Comparison of ENCODE assay signal across 24 cellular contexts in the genomic region with DNA sequence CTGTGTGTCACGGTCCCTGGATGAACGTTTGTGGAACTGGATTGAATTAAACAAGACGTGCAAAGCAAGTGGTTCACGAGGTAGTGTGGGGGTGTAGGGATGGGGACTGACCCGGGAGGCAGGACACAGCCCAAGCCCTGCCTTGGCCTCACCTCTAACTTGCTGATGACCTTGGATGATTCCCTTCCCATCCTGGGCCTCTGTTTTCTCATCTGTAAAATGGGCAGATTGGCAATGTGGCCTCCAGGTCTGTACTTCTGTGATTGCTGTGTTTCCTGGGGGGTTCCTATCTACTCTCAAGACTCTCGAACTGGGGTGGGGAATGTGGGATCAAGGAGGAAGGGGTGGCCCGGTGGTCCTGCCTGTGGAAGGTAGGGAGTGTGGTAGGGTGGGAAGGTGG. TPM values are rescaled to one million over a fixed set of nuclear protein-coding genes. Genes with fewer than 3 reads are reported as not detected.
DNase-seq lines count a peak whose midpoint lies in the region; ATAC-seq, FAIRE-seq and TF ChIP-seq lines count a peak whose summit lies in the region.
"Had no signal": no experiment of that assay in that cellular context is flagged by ENCODE, and none has a peak within 500 bp of the region (broad histone marks: within the 10 kb centered on the region; RNA-seq: fewer than 3 reads in every experiment).

No MANE protein-coding gene starts in this region.

- H3K9me3 Mint-ChIP-seq in stimulated activated memory B cell treated with anti-CD40 and anti-IgM and Interleukin-4, amounts not matched to agents 10 μg/mL and 1 μg/mL and 100 μg/mL, for 72 hours = peaks cover 8% of the 10 kb centered on the region
- H3K9me3 Mint-ChIP-seq: HFFc6 had no signal

- no peaks in the 10 kb centered on the region for H3K27me3 Mint-ChIP-seq in stimulated activated memory B cell treated with anti-CD40 and anti-IgM and Interleukin-4, amounts not matched to agents 10 μg/mL and 1 μg/mL and 100 μg/mL, for 72 hours

- no peak for TF ChIP-seq POLR2A in HepG2 (IDR thresholded peaks at IDR 0.05; ENCODE audit: insufficient read depth in 1 of 2, low read depth in 2 of 2, low read length in 2 of 2)
- TF ChIP-seq POLR2A in right lobe of liver (IDR thresholded peaks at IDR 0.05) = no peak
- TF ChIP-seq POLR2A in K562 (conservative IDR thresholded peaks at IDR 0.05) = no peak

- H3K9ac ChIP-seq in HepG2 (ENCODE audit: insufficient read depth, low read depth, low read length) (no peak overlapping the region), K562 (ENCODE audit: insufficient read depth in 1 of 2, low read depth in 2 of 2, low read length in 2 of 2) (peak overlapping the region in 1 of 2 experiments; percentile 49; a peak in 1 of 4 replicates), iPS-20b (ENCODE audit: low read depth, low read length) (peak overlapping the region; percentile 23)

- no peaks in the 10 kb centered on the region for H3K9me3 ChIP-seq in HepG2 (ENCODE audit: low read length)
- H3K9me3 ChIP-seq in right lobe of liver = no peaks in the 10 kb centered on the region
- H3K9me3 ChIP-seq in K562 (replicated peaks; ENCODE audit: control insufficient read depth, insufficient read depth, low read depth, low read length) = no peaks in the 10 kb centered on the region
- peaks cover 3% of the 10 kb centered on the region; the same call in 1 of the 2 replicates for H3K9me3 ChIP-seq in iPS-20b (ENCODE audit: insufficient read depth, low read depth, low read length)
- H3K9me3 ChIP-seq: HAP-1 had no signal

- peaks cover 44% of the 10 kb centered on the region for H3K4me1 Mint-ChIP-seq in stimulated activated memory B cell treated with anti-CD40 and anti-IgM and Interleukin-4, amounts not matched to agents 10 μg/mL and 1 μg/mL and 100 μg/mL, for 72 hours

- TF ChIP-seq RAD21 in HepG2 (CRISPR knock-in tag; IDR thresholded peaks at IDR 0.05) = no peak
- no peak for TF ChIP-seq RAD21 in K562 (CRISPR knock-in tag; conservative IDR thresholded peaks at IDR 0.05 in 1 of 2, IDR thresholded peaks at IDR 0.05 in 1 of 2)

- in situ Hi-C loops in HepG2 (cut with HindIII; ENCODE audit: extremely low pct_ligation_motif_present, low pct_unique_long_range_greater_than_20kb) = loop anchor here (25.0 kb wide), 1 partner anchor 636 kb away; no protein-coding TSS in a partner anchor
- in situ Hi-C loops in K562 (cut with MboI) = no loop called here

- no peak overlapping the region for H3K4me3 ChIP-seq in HepG2 (replicated peaks in 1 of 3; ENCODE audit: insufficient read depth in 1 of 3, low read depth in 2 of 3, low read length in 3 of 3)
- no peak overlapping the region for H3K4me3 ChIP-seq in right lobe of liver
- H3K4me3 ChIP-seq in K562 = no peak overlapping the region
- H3K4me3 ChIP-seq in iPS-20b (ENCODE audit: low read length) = no peak overlapping the region
- H3K4me3 ChIP-seq: HAP-1 had no signal

- TF ChIP-seq EP300 in HepG2 (IDR thresholded peaks at IDR 0.05; ENCODE audit: low read depth in 2 of 2, low read length in 2 of 2) (no peak), HepG2 (CRISPR knock-in tag; IDR thresholded peaks at IDR 0.05; ENCODE audit: borderline replicate concordance) (no peak), K562 (IDR thresholded peaks at IDR 0.05; ENCODE audit: low read length) (no peak)

- H2AFZ ChIP-seq in HepG2 (ENCODE audit: low read length) = no peak overlapping the region
- H2AFZ ChIP-seq in K562 (ENCODE audit: low read depth, low read length) = no peak overlapping the region

- DNase-seq in HepG2 (ENCODE audit: low spot score) (no peak), right lobe of liver (no peak), K562 (ENCODE audit: extremely low read depth in 1 of 4, low spot score in 3 of 4) (no peak), D341Med (ENCODE audit: low spot score) (no peak), LoVo (ENCODE audit: low spot score) (no peak), SHP77 treated with DMSO at 0.1 percent for 48 hours (lab: John Stamatoyannopoulos, UW) (no peak)
- DNase-seq: Calu3, DMS153, DND-41, HFFc6, Kasumi-1, MV-4-11, NCI-H1105, NCI-H146, NCI-H1930, NCI-H2107, NCI-H446, NCI-H524 treated with DMSO at 0.1 percent for 48 hours, NCI-H774, PC-3 had no signal

- H3K27me3 ChIP-seq in HepG2 (ENCODE audit: control insufficient read depth in 1 of 2, insufficient read depth in 2 of 2, low read length in 2 of 2) = no peaks in the 10 kb centered on the region; a peak in 1 of 5 replicates
- no peaks in the 10 kb centered on the region for H3K27me3 ChIP-seq in right lobe of liver
- H3K27me3 ChIP-seq in K562 (ENCODE audit: control insufficient read depth in 2 of 2, insufficient read depth in 2 of 2, low read length in 2 of 2) = peaks cover 0 to 4% of the 10 kb centered on the region in 2 experiments; a peak in 2 of 5 replicates
- no peaks in the 10 kb centered on the region for H3K27me3 ChIP-seq in iPS-20b (ENCODE audit: insufficient read depth, low read length)

- no peak for FAIRE-seq in HepG2 (lab: Jason Lieb, UNC)
- FAIRE-seq in K562 (lab: Jason Lieb, UNC) = no peak
- FAIRE-seq: GM12892 had no signal

- POLR2A ChIA-PET in HepG2 (lab: Yijun Ruan, JAX) = no interaction called here
- POLR2A ChIA-PET in K562 (lab: Yijun Ruan, JAX) = interaction anchor here (0.7 kb wide), 1 partner anchor 66 kb away, joined by 3 read pairs; no protein-coding TSS in a partner anchor

- no peak overlapping the region for H3K4me3 Mint-ChIP-seq in stimulated activated memory B cell treated with anti-CD40 and anti-IgM and Interleukin-4, amounts not matched to agents 10 μg/mL and 1 μg/mL and 100 μg/mL, for 72 hours
- H3K4me3 Mint-ChIP-seq: HFFc6 had no signal

- TF ChIP-seq CTCF in HepG2 (CRISPR knock-in tag; IDR thresholded peaks at IDR 0.05) (no peak), right lobe of liver (IDR thresholded peaks at IDR 0.05) (no peak), K562 (IDR thresholded peaks at IDR 0.05 in 2 of 3, conservative IDR thresholded peaks at IDR 0.05 in 1 of 3; ENCODE audit: insufficient read depth in 2 of 3, low read depth in 1 of 3, low read length in 3 of 3) (no peak)

- 33% methylated on average over 7 of the region's 7 CpGs for WGBS in HepG2 (ENCODE audit: low lambda C conversion rate)
- 78% methylated on average over 6 of the region's 7 CpGs for WGBS in right lobe of liver (ENCODE audit: insufficient coverage, low coverage, low lambda C conversion rate, missing lambda C conversion rate)
- 24% methylated on average over 7 of the region's 7 CpGs for WGBS in K562 (ENCODE audit: insufficient coverage, low coverage, missing lambda C conversion rate)

- intact Hi-C loops in HepG2 (cut with micrococcal nuclease; ENCODE audit: unreplicated experiment) = loop anchor here (5.0 kb wide), 1 partner anchor 181 kb away; no protein-coding TSS in a partner anchor
- intact Hi-C loops in right lobe of liver (cut with DNase I) = no loop called here
- intact Hi-C loops in K562 (cut with micrococcal nuclease) = loop anchor here (10.0 kb wide), 1 partner anchor 629 kb away; no protein-coding TSS in a partner anchor

- CTCF ChIA-PET in HepG2 (lab: Yijun Ruan, JAX; ENCODE audit: low intra/inter-chr PET ratio, low total read pairs) = no interaction called here
- CTCF ChIA-PET in K562 (lab: Yijun Ruan, JAX; ENCODE audit: low intra/inter-chr PET ratio) = no interaction called here

- peaks cover 14% of the 10 kb centered on the region for H3K36me3 Mint-ChIP-seq in stimulated activated memory B cell treated with anti-CD40 and anti-IgM and Interleukin-4, amounts not matched to agents 10 μg/mL and 1 μg/mL and 100 μg/mL, for 72 hours

- H3K27ac Mint-ChIP-seq in stimulated activated memory B cell treated with anti-CD40 and anti-IgM and Interleukin-4, amounts not matched to agents 10 μg/mL and 1 μg/mL and 100 μg/mL, for 72 hours = no peak overlapping the region
- H3K27ac Mint-ChIP-seq: HFFc6 had no signal

- H3K79me2 ChIP-seq in HepG2 (ENCODE audit: insufficient read depth, low read length) (no peaks in the 10 kb centered on the region), K562 (ENCODE audit: control insufficient read depth, insufficient read depth, low read length) (peaks cover 6% of the 10 kb centered on the region; the same call in 2 of the 3 replicates)

- H3K4me1 ChIP-seq in HepG2 (ENCODE audit: insufficient read depth, low read length) (peaks cover 10% of the 10 kb centered on the region), right lobe of liver (no peaks in the 10 kb centered on the region), K562 (replicated peaks in 1 of 2; ENCODE audit: control insufficient read depth in 2 of 2, insufficient read depth in 2 of 2, low read length in 2 of 2) (peaks cover 24 to 29% of the 10 kb centered on the region in 2 experiments; a peak in 4 of 5 replicates), iPS-20b (ENCODE audit: insufficient read depth, low read length) (peaks cover 13% of the 10 kb centered on the region; the same call in 1 of the 2 replicates)

- H3K36me3 ChIP-seq in HepG2 (replicated peaks in 1 of 2; ENCODE audit: control insufficient read depth in 1 of 2, insufficient read depth in 2 of 2, low read length in 2 of 2) (no peaks in the 10 kb centered on the region), right lobe of liver (no peaks in the 10 kb centered on the region), K562 (ENCODE audit: control insufficient read depth, insufficient read depth, low read length) (no peaks in the 10 kb centered on the region), iPS-20b (ENCODE audit: insufficient read depth, low read depth, low read length) (no peaks in the 10 kb centered on the region)
- H3K36me3 ChIP-seq: HAP-1 had no signal

- no peak for ATAC-seq in HepG2
- ATAC-seq in right lobe of liver = no peak
- no peak for ATAC-seq in K562
- no peak for ATAC-seq in stimulated activated memory B cell treated with anti-CD40 and anti-IgM and Interleukin-4, amounts not matched to agents 10 μg/mL and 1 μg/mL and 100 μg/mL, for 72 hours
- ATAC-seq: PC-3 had no signal

- H3K4me2 ChIP-seq in HepG2 (ENCODE audit: low read depth, low read length) = no peak overlapping the region
- H3K4me2 ChIP-seq in K562 (ENCODE audit: insufficient read depth, low read length) = no peak overlapping the region

- H4K20me1 ChIP-seq in HepG2 (ENCODE audit: insufficient read depth, low read length) (no peaks in the 10 kb centered on the region), K562 (replicated peaks; ENCODE audit: control insufficient read depth, insufficient read depth, low read length) (no peaks in the 10 kb centered on the region)

- no TSS peak for BruUV-seq in HepG2 (replicated peaks; lab: Mats Ljungman, UMichigan)
- no TSS peak for BruUV-seq in K562 (replicated peaks; lab: Mats Ljungman, UMichigan)

- no peaks in the 10 kb centered on the region for H3K9me1 ChIP-seq in K562 (ENCODE audit: control insufficient read depth, insufficient read depth, low read length)

- H3K27ac ChIP-seq in HepG2 (ENCODE audit: extremely low read length, insufficient read depth, low read length) (no peak overlapping the region), right lobe of liver (no peak overlapping the region), K562 (ENCODE audit: extremely low read depth, low read depth, low read length) (no peak overlapping the region), iPS-20b (ENCODE audit: low read length) (peak overlapping the region; percentile 62)

RNA-seq across cellular contexts. Expression of a gene that starts 6.0 kb away (rescaled TPM):
- total RNA-seq in HepG2 (2016; rRNA removed; fragmentation: Illumina TruSeq; extraction: Trizol) (46.7 and 48.4 TPM in 2 replicates), right lobe of liver (10 to 100 TPM in 2 of 6 experiments, 1 to 10 TPM in 4; 7.6 to 28.1 (median 9.2) TPM), K562 (2014; rRNA removed) (122 and 132 TPM in 2 replicates), K562 (2014; rRNA removed; fragmentation: Illumina TruSeq; extraction: Trizol) (46.5 and 57.2 TPM in 2 replicates), K562 (2015; rRNA removed; fragmentation: Illumina TruSeq; extraction: Trizol) (81.5 and 83.4 TPM in 2 replicates), K562 (2021) (77.3 and 80.1 TPM in 2 replicates)
- total RNA-seq in HepG2 (2016; cell fraction: cytosol; rRNA removed; fragmentation: Illumina TruSeq; extraction: Trizol; ENCODE audit: low read depth) = 83.1 and 98.2 TPM in 2 replicates
- total RNA-seq in HepG2 (2016; cell fraction: insoluble cytoplasmic fraction; rRNA removed; fragmentation: Illumina TruSeq; extraction: Trizol) = 50.6 and 51.2 TPM in 2 replicates
- total RNA-seq in HepG2 (2016; cell fraction: membrane; rRNA removed; fragmentation: Illumina TruSeq; extraction: Trizol) = 102 and 118 TPM in 2 replicates
- total RNA-seq in HepG2 (2016; cell fraction: nucleus; rRNA removed; fragmentation: Illumina TruSeq; extraction: Trizol) = 24.1 and 28.4 TPM in 2 replicates
- polyA plus RNA-seq in HepG2 (2011; rRNA removed) (29.3 and 29.6 TPM in 2 replicates), K562 (2011; rRNA removed) (93.6 and 96.3 TPM in 2 replicates), K562 (2014; fragmentation: Illumina TruSeq; extraction: Trizol) (54.0 and 64.6 TPM in 2 replicates), K562 (2014; fragmentation: Nextera tagmentation; extraction: Ambion mirVana) (10 to 100 TPM; 34.8 to 55.3 TPM), K562 (2014; rRNA removed) (121 and 136 TPM in 2 replicates)
- 36.1 and 44.9 TPM in 2 replicates for polyA plus RNA-seq in HepG2 (2011; cell fraction: cytosol; rRNA removed)
- polyA plus RNA-seq in HepG2 (2011; cell fraction: nucleus; rRNA removed) = 29.2 and 39.8 TPM in 2 replicates
- polyA plus RNA-seq in HepG2 (2012) = 15.8 and 28.3 TPM in 2 replicates
- 72.7 and 106 TPM in 2 replicates for polyA plus RNA-seq in HepG2 (2016; cell fraction: cytosol; fragmentation: Illumina TruSeq; extraction: Trizol; ENCODE audit: low read depth)
- 49.5 and 55.3 TPM in 2 replicates for polyA plus RNA-seq in HepG2 (2016; cell fraction: insoluble cytoplasmic fraction; fragmentation: Illumina TruSeq; extraction: Trizol; ENCODE audit: low read depth)
- polyA plus RNA-seq in HepG2 (2016; cell fraction: membrane; fragmentation: Illumina TruSeq; extraction: Trizol; ENCODE audit: low read depth) = 82.6 and 104 TPM in 2 replicates
- polyA plus RNA-seq in HepG2 (2016; cell fraction: nucleus; fragmentation: Illumina TruSeq; extraction: Trizol; ENCODE audit: insufficient read depth, low read depth) = 48.5 and 51.1 TPM in 2 replicates
- 17.7 and 43.7 TPM in 2 replicates for polyA minus RNA-seq in HepG2 (2011; rRNA and poly(A)+ RNA removed; ENCODE audit: low replicate concordance)
- polyA minus RNA-seq in HepG2 (2011; cell fraction: cytosol; rRNA and poly(A)+ RNA removed) = 8.9 and 9.7 TPM in 2 replicates
- polyA minus RNA-seq in HepG2 (2011; cell fraction: nucleus; rRNA and poly(A)+ RNA removed) = 4.7 and 6.2 TPM in 2 replicates
- total RNA-seq in K562 (2011; cell fraction: chromatin; rRNA removed; ENCODE audit: low replicate concordance) = 26.2 and 74.4 TPM in 2 replicates
- 89.7 and 92.9 TPM in 2 replicates for total RNA-seq in K562 (2011; cell fraction: nucleolus; rRNA removed)
- total RNA-seq in K562 (2011; cell fraction: nucleoplasm; rRNA removed) = 63.3 and 66.8 TPM in 2 replicates
- polyA plus RNA-seq in K562 (2011; cell fraction: cytosol; rRNA removed) = 110 and 136 TPM in 2 replicates
- polyA plus RNA-seq in K562 (2011; cell fraction: nucleus; rRNA removed) = 144 and 158 TPM in 2 replicates
- polyA plus RNA-seq in K562 (2012) = 65.4 and 71.5 TPM in 2 replicates
- 20.1 and 30.9 TPM in 2 replicates for polyA minus RNA-seq in K562 (2011; rRNA and poly(A)+ RNA removed)
- polyA minus RNA-seq in K562 (2011; cell fraction: cytosol; rRNA and poly(A)+ RNA removed) = 22.6 and 24.3 TPM in 2 replicates
- polyA minus RNA-seq in K562 (2011; cell fraction: nucleus; rRNA and poly(A)+ RNA removed) = 12.3 and 13.9 TPM in 2 replicates

RNA-seq across cellular contexts. Expression of a gene that starts 19.8 kb away (rescaled TPM):
- 3.1 and 9.5 TPM in 2 replicates for total RNA-seq in HepG2 (2016; rRNA removed; fragmentation: Illumina TruSeq; extraction: Trizol)
- total RNA-seq in HepG2 (2016; cell fraction: cytosol; rRNA removed; fragmentation: Illumina TruSeq; extraction: Trizol; ENCODE audit: low read depth) = 4.3 and 4.6 TPM in 2 replicates
- total RNA-seq in HepG2 (2016; cell fraction: insoluble cytoplasmic fraction; rRNA removed; fragmentation: Illumina TruSeq; extraction: Trizol) = 3.8 and 10.6 TPM in 2 replicates
- 5.7 and 6.3 TPM in 2 replicates for total RNA-seq in HepG2 (2016; cell fraction: membrane; rRNA removed; fragmentation: Illumina TruSeq; extraction: Trizol)
- total RNA-seq in HepG2 (2016; cell fraction: nucleus; rRNA removed; fragmentation: Illumina TruSeq; extraction: Trizol) = 11.4 and 11.7 TPM in 2 replicates
- polyA plus RNA-seq in HepG2 (2011; rRNA removed) = 20.4 and 33.1 TPM in 2 replicates
- polyA plus RNA-seq in HepG2 (2011; cell fraction: cytosol; rRNA removed) = 9.9 and 13.2 TPM in 2 replicates
- 144 and 175 TPM in 2 replicates for polyA plus RNA-seq in HepG2 (2011; cell fraction: nucleus; rRNA removed)
- 8.4 and 10.9 TPM in 2 replicates for polyA plus RNA-seq in HepG2 (2012)
- 3.6 and 4.0 TPM in 2 replicates for polyA plus RNA-seq in HepG2 (2016; cell fraction: cytosol; fragmentation: Illumina TruSeq; extraction: Trizol; ENCODE audit: low read depth)
- polyA plus RNA-seq in HepG2 (2016; cell fraction: insoluble cytoplasmic fraction; fragmentation: Illumina TruSeq; extraction: Trizol; ENCODE audit: low read depth) = 4.3 and 5.0 TPM in 2 replicates
- polyA plus RNA-seq in HepG2 (2016; cell fraction: membrane; fragmentation: Illumina TruSeq; extraction: Trizol; ENCODE audit: low read depth) = 4.3 and 5.3 TPM in 2 replicates
- 25.4 and 29.2 TPM in 2 replicates for polyA plus RNA-seq in HepG2 (2016; cell fraction: nucleus; fragmentation: Illumina TruSeq; extraction: Trizol; ENCODE audit: insufficient read depth, low read depth)
- polyA minus RNA-seq in HepG2 (2011; rRNA and poly(A)+ RNA removed; ENCODE audit: low replicate concordance) = 70.5 and 85.2 TPM in 2 replicates
- 6.3 and 12.4 TPM in 2 replicates for polyA minus RNA-seq in HepG2 (2011; cell fraction: cytosol; rRNA and poly(A)+ RNA removed)
- 27.6 and 31.7 TPM in 2 replicates for polyA minus RNA-seq in HepG2 (2011; cell fraction: nucleus; rRNA and poly(A)+ RNA removed)
- total RNA-seq in right lobe of liver = 10 to 100 TPM; 15.1 to 32.8 (median 26.7) TPM
- 0.32 and 2.6 TPM in 2 replicates for total RNA-seq in K562 (2011; cell fraction: chromatin; rRNA removed; ENCODE audit: low replicate concordance)
- total RNA-seq in K562 (2011; cell fraction: nucleolus; rRNA removed) = 0.66 and 1.5 TPM in 2 replicates
- 0.29 and 1.8 TPM in 2 replicates for total RNA-seq in K562 (2011; cell fraction: nucleoplasm; rRNA removed)
- 0.18 TPM in 1 of 2 replicates, not detected in the other for total RNA-seq in K562 (2014; rRNA removed)
- not detected in 2 replicates for total RNA-seq in K562 (2014; rRNA removed; fragmentation: Illumina TruSeq; extraction: Trizol)
- total RNA-seq in K562 (2015; rRNA removed; fragmentation: Illumina TruSeq; extraction: Trizol) = not detected in 2 replicates
- total RNA-seq in K562 (2021) = 0.11 and 0.31 TPM in 2 replicates
- polyA plus RNA-seq in K562 (2011; rRNA removed) = 0.10 and 0.20 TPM in 2 replicates
- 0.12 and 0.72 TPM in 2 replicates for polyA plus RNA-seq in K562 (2011; cell fraction: cytosol; rRNA removed)
- 0.53 and 1.7 TPM in 2 replicates for polyA plus RNA-seq in K562 (2011; cell fraction: nucleus; rRNA removed)
- 0.04 and 0.12 TPM in 2 replicates for polyA plus RNA-seq in K562 (2012)
- polyA plus RNA-seq in K562 (2014; fragmentation: Illumina TruSeq; extraction: Trizol) = not detected in 2 replicates
- not detected for polyA plus RNA-seq in K562 (2014; fragmentation: Nextera tagmentation; extraction: Ambion mirVana)
- polyA plus RNA-seq in K562 (2014; rRNA removed) = not detected in 2 replicates
- polyA minus RNA-seq in K562 (2011; rRNA and poly(A)+ RNA removed) = 0.14 and 0.15 TPM in 2 replicates
- 0.19 and 0.27 TPM in 2 replicates for polyA minus RNA-seq in K562 (2011; cell fraction: cytosol; rRNA and poly(A)+ RNA removed)
- polyA minus RNA-seq in K562 (2011; cell fraction: nucleus; rRNA and poly(A)+ RNA removed) = 0.89 and 1.1 TPM in 2 replicates

RNA-seq across cellular contexts. Expression of a gene that starts 45.3 kb away (rescaled TPM):
- 9.2 and 10.4 TPM in 2 replicates for total RNA-seq in HepG2 (2016; rRNA removed; fragmentation: Illumina TruSeq; extraction: Trizol)
- total RNA-seq in HepG2 (2016; cell fraction: cytosol; rRNA removed; fragmentation: Illumina TruSeq; extraction: Trizol; ENCODE audit: low read depth) = 1.4 and 1.5 TPM in 2 replicates
- total RNA-seq in HepG2 (2016; cell fraction: insoluble cytoplasmic fraction; rRNA removed; fragmentation: Illumina TruSeq; extraction: Trizol) = 8.1 and 11.1 TPM in 2 replicates
- total RNA-seq in HepG2 (2016; cell fraction: membrane; rRNA removed; fragmentation: Illumina TruSeq; extraction: Trizol) = 4.0 and 4.6 TPM in 2 replicates
- total RNA-seq in HepG2 (2016; cell fraction: nucleus; rRNA removed; fragmentation: Illumina TruSeq; extraction: Trizol) = 6.5 TPM in 2 replicates
- polyA plus RNA-seq in HepG2 (2011; rRNA removed) = 7.3 and 13.8 TPM in 2 replicates
- 6.2 and 7.3 TPM in 2 replicates for polyA plus RNA-seq in HepG2 (2011; cell fraction: cytosol; rRNA removed)
- 63.2 and 72.7 TPM in 2 replicates for polyA plus RNA-seq in HepG2 (2011; cell fraction: nucleus; rRNA removed)
- polyA plus RNA-seq in HepG2 (2012) = 15.2 and 31.6 TPM in 2 replicates
- 0.54 and 0.61 TPM in 2 replicates for polyA plus RNA-seq in HepG2 (2016; cell fraction: cytosol; fragmentation: Illumina TruSeq; extraction: Trizol; ENCODE audit: low read depth)
- polyA plus RNA-seq in HepG2 (2016; cell fraction: insoluble cytoplasmic fraction; fragmentation: Illumina TruSeq; extraction: Trizol; ENCODE audit: low read depth) = 6.5 and 8.2 TPM in 2 replicates
- 1.9 TPM in 2 replicates for polyA plus RNA-seq in HepG2 (2016; cell fraction: membrane; fragmentation: Illumina TruSeq; extraction: Trizol; ENCODE audit: low read depth)
- 19.6 and 20.9 TPM in 2 replicates for polyA plus RNA-seq in HepG2 (2016; cell fraction: nucleus; fragmentation: Illumina TruSeq; extraction: Trizol; ENCODE audit: insufficient read depth, low read depth)
- polyA minus RNA-seq in HepG2 (2011; rRNA and poly(A)+ RNA removed; ENCODE audit: low replicate concordance) = 11.1 and 17.4 TPM in 2 replicates
- 12.7 and 12.8 TPM in 2 replicates for polyA minus RNA-seq in HepG2 (2011; cell fraction: cytosol; rRNA and poly(A)+ RNA removed)
- 10.8 and 12.7 TPM in 2 replicates for polyA minus RNA-seq in HepG2 (2011; cell fraction: nucleus; rRNA and poly(A)+ RNA removed)
- total RNA-seq in right lobe of liver = 10 to 100 TPM in 4 of 6 experiments, 1 to 10 TPM in 2; 6.9 to 29.7 (median 13.1) TPM
- total RNA-seq in K562 (2011; cell fraction: chromatin; rRNA removed; ENCODE audit: low replicate concordance) = 8.5 and 20.5 TPM in 2 replicates
- 11.2 and 12.1 TPM in 2 replicates for total RNA-seq in K562 (2011; cell fraction: nucleolus; rRNA removed)
- total RNA-seq in K562 (2011; cell fraction: nucleoplasm; rRNA removed) = 5.1 and 7.6 TPM in 2 replicates
- 11.7 and 15.6 TPM in 2 replicates for total RNA-seq in K562 (2014; rRNA removed)
- 1.1 and 1.3 TPM in 2 replicates for total RNA-seq in K562 (2014; rRNA removed; fragmentation: Illumina TruSeq; extraction: Trizol)
- total RNA-seq in K562 (2015; rRNA removed; fragmentation: Illumina TruSeq; extraction: Trizol) = 4.7 and 5.5 TPM in 2 replicates
- 17.6 and 24.4 TPM in 2 replicates for total RNA-seq in K562 (2021)
- 2.1 and 4.9 TPM in 2 replicates for polyA plus RNA-seq in K562 (2011; rRNA removed)
- polyA plus RNA-seq in K562 (2011; cell fraction: cytosol; rRNA removed) = 3.8 and 5.1 TPM in 2 replicates
- polyA plus RNA-seq in K562 (2011; cell fraction: nucleus; rRNA removed) = 9.8 and 26.1 TPM in 2 replicates
- polyA plus RNA-seq in K562 (2012) = 11.2 and 12.1 TPM in 2 replicates
- 3.7 and 6.9 TPM in 2 replicates for polyA plus RNA-seq in K562 (2014; fragmentation: Illumina TruSeq; extraction: Trizol)
- under 1 TPM; 0.04 to 0.07 TPM for polyA plus RNA-seq in K562 (2014; fragmentation: Nextera tagmentation; extraction: Ambion mirVana)
- polyA plus RNA-seq in K562 (2014; rRNA removed) = 12.8 and 13.5 TPM in 2 replicates
- polyA minus RNA-seq in K562 (2011; rRNA and poly(A)+ RNA removed) = 0.66 and 1.1 TPM in 2 replicates
- 5.5 and 7.7 TPM in 2 replicates for polyA minus RNA-seq in K562 (2011; cell fraction: cytosol; rRNA and poly(A)+ RNA removed)
- 3.6 and 3.8 TPM in 2 replicates for polyA minus RNA-seq in K562 (2011; cell fraction: nucleus; rRNA and poly(A)+ RNA removed)

Comparison
In these comparisons a context has a peak if more than half of its experiments do, and no peak if none do; other contexts are left out.
1. intact Hi-C loops: an anchor here in HepG2 (5.0 kb wide) and K562 (10.0 kb wide); none called in right lobe of liver.